ENCODE assay signal across 1 cellular context in genomic region chr6:149169761-149170359, GRCh38.
TF ChIP-seq lines count a peak whose summit lies in the region.

No MANE protein-coding gene starts in this region.

TF ChIP-seq in K562, 482 proteins besides CTCF, POLR2A, EP300 and RAD21 (continued from another document):
- TF ChIP-seq SFPQ (IDR thresholded peaks at IDR 0.05; ENCODE audit: low read depth, low read length), result no peak
- no peak for TF ChIP-seq ZNF165 (CRISPR knock-in tag; IDR thresholded peaks at IDR 0.05; ENCODE audit: borderline replicate concordance)
- no peak for TF ChIP-seq ASH1L (IDR thresholded peaks at IDR 0.05; ENCODE audit: borderline replicate concordance, low read depth, partially characterized antibody)
- no peak for TF ChIP-seq SREBF1 (IDR thresholded peaks at IDR 0.05; ENCODE audit: borderline replicate concordance, low read depth, low read length)
- TF ChIP-seq NRF1 (conservative IDR thresholded peaks at IDR 0.05 in 1 of 2, IDR thresholded peaks at IDR 0.05 in 1 of 2), result no peak
- no peak for TF ChIP-seq ZNF143 (CRISPR knock-in tag; IDR thresholded peaks at IDR 0.05)
- TF ChIP-seq SLC30A9 (CRISPR knock-in tag; IDR thresholded peaks at IDR 0.05), result no peak
- TF ChIP-seq BRD4 (IDR thresholded peaks at IDR 0.05), result no peak
- no peak for TF ChIP-seq STAT6 (CRISPR knock-in tag; IDR thresholded peaks at IDR 0.05)
